3 cellular contexts compared by ENCODE assay signal in genomic region chr3:65703820-65704219, GRCh38.
TF ChIP-seq lines count a peak whose summit lies in the region.

No MANE protein-coding gene starts in this region.

TF ChIP-seq in HepG2, 621 proteins besides CTCF, POLR2A, EP300 and RAD21:
- TF ChIP-seq ZNF761 (CRISPR knock-in tag; conservative IDR thresholded peaks at IDR 0.05) (no peak), MAFF (IDR thresholded peaks at IDR 0.05; ENCODE audit: low read depth, low read length) (peak; percentile 90), ARID4A (CRISPR knock-in tag; IDR thresholded peaks at IDR 0.05; ENCODE audit: borderline replicate concordance) (no peak), EZH2 (conservative IDR thresholded peaks at IDR 0.05; ENCODE audit: low read depth, low read length) (no peak), MAFK (conservative IDR thresholded peaks at IDR 0.05 in 1 of 2, IDR thresholded peaks at IDR 0.05 in 1 of 2; ENCODE audit: low read length in 2 of 2) (peak; percentile 82 to 93; a peak in 3 of 4 replicates)

TF ChIP-seq in IMR-90, 13 proteins besides CTCF, POLR2A, EP300 and RAD21:
- TF ChIP-seq FOS (IDR thresholded peaks at IDR 0.05; ENCODE audit: low read depth, low read length), result no peak
- no peak for TF ChIP-seq SMC3 (IDR thresholded peaks at IDR 0.05; ENCODE audit: low read depth, low read length)
- no peak for TF ChIP-seq RCOR1 (IDR thresholded peaks at IDR 0.05; ENCODE audit: insufficient replicate concordance, low read length)
- no peak for TF ChIP-seq MAZ (IDR thresholded peaks at IDR 0.05; ENCODE audit: borderline replicate concordance, low read depth, low read length)
- no peak for TF ChIP-seq NFE2L2 (IDR thresholded peaks at IDR 0.05; ENCODE audit: low read depth, low read length)
- TF ChIP-seq MAFK (IDR thresholded peaks at IDR 0.05; ENCODE audit: low read depth, low read length), result peak; percentile 88
- TF ChIP-seq BHLHE40 (IDR thresholded peaks at IDR 0.05; ENCODE audit: low read depth, low read length), result no peak
- no peak for TF ChIP-seq RFX5 (IDR thresholded peaks at IDR 0.05; ENCODE audit: low read depth, low read length)

TF ChIP-seq in H1, 55 proteins besides CTCF, POLR2A, EP300 and RAD21:
- no peak for TF ChIP-seq ZNF274 (IDR thresholded peaks at IDR 0.05; ENCODE audit: borderline replicate concordance, extremely low read depth, low read length)
- no peak for TF ChIP-seq SRF (IDR thresholded peaks at IDR 0.05; ENCODE audit: low read depth, low read length)
- TF ChIP-seq MAFK (IDR thresholded peaks at IDR 0.05; ENCODE audit: low read depth, low read length), result peak; percentile 10; the same call in 1 of the 2 replicates
- no peak for TF ChIP-seq SIN3A (conservative IDR thresholded peaks at IDR 0.05 in 1 of 2, IDR thresholded peaks at IDR 0.05 in 1 of 2; ENCODE audit: low read depth in 1 of 2, low read length in 2 of 2)
- TF ChIP-seq KDM5A (IDR thresholded peaks at IDR 0.05; ENCODE audit: low read length), result no peak
- TF ChIP-seq FOSL1 (IDR thresholded peaks at IDR 0.05; ENCODE audit: insufficient read depth, low read depth, low read length), result no peak
TF ChIP-seq in H1: peak in this region for 1.
